In genomic region chr1:22052115-22053017, GRCh38 we compare ENCODE assay signal across 1 cellular context.
A peak's percentile ranks its signal among the peaks of the same experiment; 100 is the strongest.
TF ChIP-seq lines count a peak whose summit lies in the region.

CDC42 (plus strand) TSS chr1:22052709; CDS start chr1:22078479, 25,770 bp downstream.

TF ChIP-seq in HEK293, 187 proteins besides CTCF, POLR2A, EP300 and RAD21 (continued from another document and continues in another):
- no peak for TF ChIP-seq HOXD13 (CRISPR knock-in tag; IDR thresholded peaks at IDR 0.05; ENCODE audit: borderline replicate concordance)
- no peak for TF ChIP-seq ZNF248 (tag by site-specific recombination; IDR thresholded peaks at IDR 0.05)
- peak; percentile 100 for TF ChIP-seq ZXDB (tag by site-specific recombination; IDR thresholded peaks at IDR 0.05)
- TF ChIP-seq, protein P1, sequence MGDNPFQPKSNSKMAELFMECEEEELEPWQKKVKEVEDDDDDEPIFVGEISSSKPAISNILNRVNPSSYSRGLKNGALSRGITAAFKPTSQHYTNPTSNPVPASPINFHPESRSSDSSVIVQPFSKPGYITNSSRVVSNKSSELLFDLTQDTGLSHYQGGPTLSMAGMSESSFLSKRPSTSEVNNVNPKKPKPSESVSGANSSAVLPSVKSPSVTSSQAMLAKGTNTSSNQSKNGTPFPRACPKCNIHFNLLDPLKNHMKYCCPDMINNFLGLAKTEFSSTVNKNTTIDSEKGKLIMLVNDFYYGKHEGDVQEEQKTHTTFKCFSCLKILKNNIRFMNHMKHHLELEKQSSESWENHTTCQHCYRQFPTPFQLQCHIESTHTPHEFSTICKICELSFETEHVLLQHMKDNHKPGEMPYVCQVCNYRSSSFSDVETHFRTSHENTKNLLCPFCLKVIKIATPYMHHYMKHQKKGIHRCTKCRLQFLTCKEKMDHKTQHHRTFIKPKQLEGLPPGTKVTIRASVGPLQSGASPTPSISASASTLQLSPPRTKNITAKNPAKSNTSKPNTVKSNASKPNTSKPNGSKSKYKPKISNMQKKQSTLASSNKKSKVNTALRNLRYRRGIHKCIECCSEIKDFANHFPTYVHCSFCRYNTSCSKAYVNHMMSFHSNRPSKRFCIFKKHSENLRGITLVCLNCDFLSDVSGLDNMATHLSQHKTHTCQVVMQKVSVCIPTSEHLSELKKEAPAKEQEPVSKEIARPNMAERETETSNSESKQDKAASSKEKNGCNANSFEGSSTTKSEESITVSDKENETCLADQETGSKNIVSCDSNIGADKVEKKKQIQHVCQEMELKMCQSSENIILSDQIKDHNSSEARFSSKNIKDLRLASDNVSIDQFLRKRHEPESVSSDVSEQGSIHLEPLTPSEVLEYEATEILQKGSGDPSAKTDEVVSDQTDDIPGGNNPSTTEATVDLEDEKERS (tag by site-specific recombination; IDR thresholded peaks at IDR 0.05), result no peak
- TF ChIP-seq, protein P2, sequence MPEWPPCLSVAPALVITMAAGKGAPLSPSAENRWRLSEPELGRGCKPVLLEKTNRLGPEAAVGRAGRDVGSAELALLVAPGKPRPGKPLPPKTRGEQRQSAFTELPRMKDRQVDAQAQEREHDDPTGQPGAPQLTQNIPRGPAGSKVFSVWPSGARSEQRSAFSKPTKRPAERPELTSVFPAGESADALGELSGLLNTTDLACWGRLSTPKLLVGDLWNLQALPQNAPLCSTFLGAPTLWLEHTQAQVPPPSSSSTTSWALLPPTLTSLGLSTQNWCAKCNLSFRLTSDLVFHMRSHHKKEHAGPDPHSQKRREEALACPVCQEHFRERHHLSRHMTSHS (tag by site-specific recombination; IDR thresholded peaks at IDR 0.05), result no peak
- TF ChIP-seq ZNF280C (tag by site-specific recombination; IDR thresholded peaks at IDR 0.05), result no peak
- peak; percentile 80 for TF ChIP-seq ZNF335 (tag by site-specific recombination; conservative IDR thresholded peaks at IDR 0.05)
- no peak for TF ChIP-seq ZNF521 (tag by site-specific recombination; IDR thresholded peaks at IDR 0.05)
- TF ChIP-seq, protein P3, sequence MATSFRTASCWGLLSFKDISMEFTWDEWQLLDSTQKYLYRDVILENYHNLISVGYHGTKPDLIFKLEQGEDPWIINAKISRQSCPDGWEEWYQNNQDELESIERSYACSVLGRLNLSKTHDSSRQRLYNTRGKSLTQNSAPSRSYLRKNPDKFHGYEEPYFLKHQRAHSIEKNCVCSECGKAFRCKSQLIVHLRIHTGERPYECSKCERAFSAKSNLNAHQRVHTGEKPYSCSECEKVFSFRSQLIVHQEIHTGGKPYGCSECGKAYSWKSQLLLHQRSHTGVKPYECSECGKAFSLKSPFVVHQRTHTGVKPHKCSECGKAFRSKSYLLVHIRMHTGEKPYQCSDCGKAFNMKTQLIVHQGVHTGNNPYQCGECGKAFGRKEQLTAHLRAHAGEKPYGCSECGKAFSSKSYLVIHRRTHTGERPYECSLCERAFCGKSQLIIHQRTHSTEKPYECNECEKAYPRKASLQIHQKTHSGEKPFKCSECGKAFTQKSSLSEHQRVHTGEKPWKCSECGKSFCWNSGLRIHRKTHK (tag by site-specific recombination; IDR thresholded peaks at IDR 0.05), result no peak
- TF ChIP-seq ZNF791 (tag by site-specific recombination; IDR thresholded peaks at IDR 0.05), result no peak
- TF ChIP-seq KLF10 (tag by site-specific recombination; IDR thresholded peaks at IDR 0.05), result peak; percentile 79; the same call in 1 of the 2 replicates
- TF ChIP-seq, protein P4, sequence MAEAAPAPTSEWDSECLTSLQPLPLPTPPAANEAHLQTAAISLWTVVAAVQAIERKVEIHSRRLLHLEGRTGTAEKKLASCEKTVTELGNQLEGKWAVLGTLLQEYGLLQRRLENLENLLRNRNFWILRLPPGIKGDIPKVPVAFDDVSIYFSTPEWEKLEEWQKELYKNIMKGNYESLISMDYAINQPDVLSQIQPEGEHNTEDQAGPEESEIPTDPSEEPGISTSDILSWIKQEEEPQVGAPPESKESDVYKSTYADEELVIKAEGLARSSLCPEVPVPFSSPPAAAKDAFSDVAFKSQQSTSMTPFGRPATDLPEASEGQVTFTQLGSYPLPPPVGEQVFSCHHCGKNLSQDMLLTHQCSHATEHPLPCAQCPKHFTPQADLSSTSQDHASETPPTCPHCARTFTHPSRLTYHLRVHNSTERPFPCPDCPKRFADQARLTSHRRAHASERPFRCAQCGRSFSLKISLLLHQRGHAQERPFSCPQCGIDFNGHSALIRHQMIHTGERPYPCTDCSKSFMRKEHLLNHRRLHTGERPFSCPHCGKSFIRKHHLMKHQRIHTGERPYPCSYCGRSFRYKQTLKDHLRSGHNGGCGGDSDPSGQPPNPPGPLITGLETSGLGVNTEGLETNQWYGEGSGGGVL (tag by site-specific recombination; IDR thresholded peaks at IDR 0.05), result peak; percentile 66; the same call in 1 of the 2 replicates
- no peak for TF ChIP-seq ZSCAN16 (tag by site-specific recombination; IDR thresholded peaks at IDR 0.05)
- no peak for TF ChIP-seq ZNF530 (tag by site-specific recombination; IDR thresholded peaks at IDR 0.05; ENCODE audit: low read depth)
- TF ChIP-seq ZNF175 (tag by site-specific recombination; IDR thresholded peaks at IDR 0.05), result no peak
- no peak for TF ChIP-seq ZNF585B (tag by site-specific recombination; IDR thresholded peaks at IDR 0.05)
- TF ChIP-seq KLF16 (tag by site-specific recombination; IDR thresholded peaks at IDR 0.05), result no peak
- TF ChIP-seq ZNF155 (tag by site-specific recombination; IDR thresholded peaks at IDR 0.05), result no peak
- no peak for TF ChIP-seq ZNF658 (tag by site-specific recombination; IDR thresholded peaks at IDR 0.05)
- TF ChIP-seq ZNF558 (tag by site-specific recombination; IDR thresholded peaks at IDR 0.05), result no peak
- 0 out of 2 replicates have a peak, but pooled peaks have one; percentile 18 for TF ChIP-seq ZFP69B (tag by site-specific recombination; IDR thresholded peaks at IDR 0.05)
- TF ChIP-seq SCRT2 (tag by site-specific recombination; IDR thresholded peaks at IDR 0.05), result 0 out of 2 replicates have a peak, but pooled peaks have one; percentile 25
- TF ChIP-seq ZBTB6 (tag by site-specific recombination; IDR thresholded peaks at IDR 0.05), result no peak
- TF ChIP-seq ZNF37A (tag by site-specific recombination; IDR thresholded peaks at IDR 0.05), result no peak
- peak; percentile 100 for TF ChIP-seq KLF8 (tag by site-specific recombination; IDR thresholded peaks at IDR 0.05)
- no peak for TF ChIP-seq ZNF548 (tag by site-specific recombination; IDR thresholded peaks at IDR 0.05)
- no peak; the same call in none of the 2 replicates for TF ChIP-seq ZNF324 (tag by site-specific recombination; IDR thresholded peaks at IDR 0.05)
- no peak for TF ChIP-seq ZNF747 (tag by site-specific recombination; IDR thresholded peaks at IDR 0.05)
- TF ChIP-seq HOXC10 (CRISPR knock-in tag; IDR thresholded peaks at IDR 0.05), result no peak
- TF ChIP-seq, protein P5, sequence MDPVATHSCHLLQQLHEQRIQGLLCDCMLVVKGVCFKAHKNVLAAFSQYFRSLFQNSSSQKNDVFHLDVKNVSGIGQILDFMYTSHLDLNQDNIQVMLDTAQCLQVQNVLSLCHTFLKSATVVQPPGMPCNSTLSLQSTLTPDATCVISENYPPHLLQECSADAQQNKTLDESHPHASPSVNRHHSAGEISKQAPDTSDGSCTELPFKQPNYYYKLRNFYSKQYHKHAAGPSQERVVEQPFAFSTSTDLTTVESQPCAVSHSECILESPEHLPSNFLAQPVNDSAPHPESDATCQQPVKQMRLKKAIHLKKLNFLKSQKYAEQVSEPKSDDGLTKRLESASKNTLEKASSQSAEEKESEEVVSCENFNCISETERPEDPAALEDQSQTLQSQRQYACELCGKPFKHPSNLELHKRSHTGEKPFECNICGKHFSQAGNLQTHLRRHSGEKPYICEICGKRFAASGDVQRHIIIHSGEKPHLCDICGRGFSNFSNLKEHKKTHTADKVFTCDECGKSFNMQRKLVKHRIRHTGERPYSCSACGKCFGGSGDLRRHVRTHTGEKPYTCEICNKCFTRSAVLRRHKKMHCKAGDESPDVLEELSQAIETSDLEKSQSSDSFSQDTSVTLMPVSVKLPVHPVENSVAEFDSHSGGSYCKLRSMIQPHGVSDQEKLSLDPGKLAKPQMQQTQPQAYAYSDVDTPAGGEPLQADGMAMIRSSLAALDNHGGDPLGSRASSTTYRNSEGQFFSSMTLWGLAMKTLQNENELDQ (tag by site-specific recombination; IDR thresholded peaks at IDR 0.05; ENCODE audit: low read depth), result no peak
- no peak for TF ChIP-seq ZSCAN23 (tag by site-specific recombination; IDR thresholded peaks at IDR 0.05)
- TF ChIP-seq ZNF24 (tag by site-specific recombination; IDR thresholded peaks at IDR 0.05), result peak; percentile 54
- peak; percentile 87 for TF ChIP-seq ZBTB21 (tag by site-specific recombination; IDR thresholded peaks at IDR 0.05)
- peak; percentile 43 for TF ChIP-seq ZNF600 (tag by site-specific recombination; IDR thresholded peaks at IDR 0.05)
- peak; percentile 66; the same call in 1 of the 2 replicates for TF ChIP-seq ZBTB1 (tag by site-specific recombination; IDR thresholded peaks at IDR 0.05)
- TF ChIP-seq SP7 (tag by site-specific recombination; IDR thresholded peaks at IDR 0.05), result peak; percentile 88
- TF ChIP-seq ZNF350 (tag by site-specific recombination; IDR thresholded peaks at IDR 0.05), result no peak
- no peak for TF ChIP-seq RBAK (tag by site-specific recombination; IDR thresholded peaks at IDR 0.05)
- TF ChIP-seq ZNF112 (tag by site-specific recombination; IDR thresholded peaks at IDR 0.05), result no peak
- no peak for TF ChIP-seq ZNF311 (tag by site-specific recombination; IDR thresholded peaks at IDR 0.05; ENCODE audit: borderline replicate concordance)
- no peak for TF ChIP-seq ZNF837 (tag by site-specific recombination; IDR thresholded peaks at IDR 0.05)
- no peak for TF ChIP-seq ZSCAN5A (tag by site-specific recombination; IDR thresholded peaks at IDR 0.05)
- peak; percentile 78; the same call in 1 of the 2 replicates for TF ChIP-seq ZNF391 (tag by site-specific recombination; IDR thresholded peaks at IDR 0.05; ENCODE audit: borderline replicate concordance, low read depth)
